2 cellular contexts compared by ENCODE assay signal in the genomic region with DNA sequence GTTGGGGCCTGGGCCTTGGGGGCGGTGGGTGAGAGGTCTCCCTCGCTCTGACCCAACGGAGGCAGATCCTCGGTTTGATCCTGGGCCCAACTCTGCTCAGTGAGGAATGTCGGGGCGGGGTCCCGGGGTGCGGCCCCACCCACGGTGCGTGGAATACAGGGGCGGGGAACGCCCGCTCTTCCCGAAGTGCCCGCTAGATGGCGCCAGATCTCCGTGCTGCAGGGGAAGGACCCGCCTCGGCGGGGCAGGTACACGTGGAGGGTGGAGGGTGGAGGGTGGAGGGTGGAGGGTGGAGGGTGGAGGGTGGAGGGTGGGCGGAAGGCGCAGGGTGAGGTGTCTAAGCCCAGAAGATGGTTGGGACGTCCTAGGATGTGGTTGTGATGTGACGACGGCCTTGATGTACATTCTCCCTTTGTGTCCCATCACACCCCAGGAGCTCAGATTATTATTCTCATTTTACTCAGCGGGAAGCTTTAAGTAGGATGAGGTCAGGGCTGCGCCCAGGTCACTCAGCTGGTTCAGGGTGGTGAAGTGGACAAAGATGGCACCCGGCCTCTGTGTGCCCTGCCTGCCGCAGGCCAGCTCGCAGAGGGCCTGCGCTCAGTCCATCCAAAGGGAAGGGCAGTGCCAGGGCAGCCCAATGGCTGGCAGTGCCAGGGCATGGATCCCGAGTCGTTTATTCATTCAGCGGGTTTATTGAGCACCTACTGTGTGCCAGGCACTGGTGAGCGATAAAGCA.
A peak's percentile ranks its signal among the peaks of the same experiment; 100 is the strongest.
TF ChIP-seq lines count a peak whose summit lies in the region.

No MANE protein-coding gene starts in this region.

TF ChIP-seq in HEK293, 187 proteins besides CTCF, POLR2A, EP300 and RAD21 (continues in another document):
- TF ChIP-seq ZBTB44 (tag by site-specific recombination; IDR thresholded peaks at IDR 0.05) = no peak
- peak; percentile 96 for TF ChIP-seq ZNF664 (tag by site-specific recombination; IDR thresholded peaks at IDR 0.05)
- TF ChIP-seq MYNN (tag by site-specific recombination; IDR thresholded peaks at IDR 0.05; ENCODE audit: borderline replicate concordance) = no peak
- TF ChIP-seq ZNF670 (tag by site-specific recombination; IDR thresholded peaks at IDR 0.05; ENCODE audit: low read depth) = no peak
- TF ChIP-seq ZNF792 (tag by site-specific recombination; IDR thresholded peaks at IDR 0.05) = no peak
- no peak for TF ChIP-seq ZNF311 (tag by site-specific recombination; IDR thresholded peaks at IDR 0.05; ENCODE audit: borderline replicate concordance)
- TF ChIP-seq ZNF394 (tag by site-specific recombination; IDR thresholded peaks at IDR 0.05; ENCODE audit: borderline replicate concordance) = no peak
- 0 out of 2 replicates have a peak, but pooled peaks have one; percentile 18 for TF ChIP-seq ZSCAN30 (tag by site-specific recombination; IDR thresholded peaks at IDR 0.05)
- TF ChIP-seq, protein P1, sequence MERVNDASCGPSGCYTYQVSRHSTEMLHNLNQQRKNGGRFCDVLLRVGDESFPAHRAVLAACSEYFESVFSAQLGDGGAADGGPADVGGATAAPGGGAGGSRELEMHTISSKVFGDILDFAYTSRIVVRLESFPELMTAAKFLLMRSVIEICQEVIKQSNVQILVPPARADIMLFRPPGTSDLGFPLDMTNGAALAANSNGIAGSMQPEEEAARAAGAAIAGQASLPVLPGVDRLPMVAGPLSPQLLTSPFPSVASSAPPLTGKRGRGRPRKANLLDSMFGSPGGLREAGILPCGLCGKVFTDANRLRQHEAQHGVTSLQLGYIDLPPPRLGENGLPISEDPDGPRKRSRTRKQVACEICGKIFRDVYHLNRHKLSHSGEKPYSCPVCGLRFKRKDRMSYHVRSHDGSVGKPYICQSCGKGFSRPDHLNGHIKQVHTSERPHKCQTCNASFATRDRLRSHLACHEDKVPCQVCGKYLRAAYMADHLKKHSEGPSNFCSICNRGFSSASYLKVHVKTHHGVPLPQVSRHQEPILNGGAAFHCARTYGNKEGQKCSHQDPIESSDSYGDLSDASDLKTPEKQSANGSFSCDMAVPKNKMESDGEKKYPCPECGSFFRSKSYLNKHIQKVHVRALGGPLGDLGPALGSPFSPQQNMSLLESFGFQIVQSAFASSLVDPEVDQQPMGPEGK (tag by site-specific recombination; IDR thresholded peaks at IDR 0.05) = peak; percentile 93
- peak; percentile 79 for TF ChIP-seq EGR2 (tag by site-specific recombination; IDR thresholded peaks at IDR 0.05; ENCODE audit: low read depth)
- TF ChIP-seq, protein P2, sequence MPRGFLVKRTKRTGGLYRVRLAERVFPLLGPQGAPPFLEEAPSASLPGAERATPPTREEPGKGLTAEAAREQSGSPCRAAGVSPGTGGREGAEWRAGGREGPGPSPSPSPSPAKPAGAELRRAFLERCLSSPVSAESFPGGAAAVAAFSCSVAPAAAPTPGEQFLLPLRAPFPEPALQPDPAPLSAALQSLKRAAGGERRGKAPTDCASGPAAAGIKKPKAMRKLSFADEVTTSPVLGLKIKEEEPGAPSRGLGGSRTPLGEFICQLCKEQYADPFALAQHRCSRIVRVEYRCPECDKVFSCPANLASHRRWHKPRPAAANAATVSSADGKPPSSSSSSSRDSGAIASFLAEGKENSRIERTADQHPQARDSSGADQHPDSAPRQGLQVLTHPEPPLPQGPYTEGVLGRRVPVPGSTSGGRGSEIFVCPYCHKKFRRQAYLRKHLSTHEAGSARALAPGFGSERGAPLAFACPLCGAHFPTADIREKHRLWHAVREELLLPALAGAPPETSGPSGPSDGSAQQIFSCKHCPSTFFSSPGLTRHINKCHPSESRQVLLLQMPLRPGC (tag by site-specific recombination; IDR thresholded peaks at IDR 0.05) = no peak
- TF ChIP-seq ZNF521 (tag by site-specific recombination; IDR thresholded peaks at IDR 0.05) = no peak
- peak; percentile 79 for TF ChIP-seq KLF9 (tag by site-specific recombination; IDR thresholded peaks at IDR 0.05; ENCODE audit: low read depth)
- TF ChIP-seq GLI4 (tag by site-specific recombination; IDR thresholded peaks at IDR 0.05) = no peak
- TF ChIP-seq ZNF16 (tag by site-specific recombination; IDR thresholded peaks at IDR 0.05; ENCODE audit: low read depth) = no peak
- no peak for TF ChIP-seq PRDM1 (tag by site-specific recombination; IDR thresholded peaks at IDR 0.05)
- no peak for TF ChIP-seq ZNF2 (tag by site-specific recombination; IDR thresholded peaks at IDR 0.05)
- TF ChIP-seq ZFHX2 (tag by site-specific recombination; conservative IDR thresholded peaks at IDR 0.05) = peak; percentile 86
- TF ChIP-seq ZNF560 (tag by site-specific recombination; IDR thresholded peaks at IDR 0.05; ENCODE audit: borderline replicate concordance) = no peak
- no peak for TF ChIP-seq ZNF548 (tag by site-specific recombination; IDR thresholded peaks at IDR 0.05)
- TF ChIP-seq ZNF184 (tag by site-specific recombination; IDR thresholded peaks at IDR 0.05) = no peak
- peak; percentile 57; the same call in 1 of the 2 replicates for TF ChIP-seq SP3 (tag by site-specific recombination; IDR thresholded peaks at IDR 0.05)
- TF ChIP-seq KLF7 (tag by site-specific recombination; IDR thresholded peaks at IDR 0.05; ENCODE audit: borderline replicate concordance) = peak; percentile 80
- TF ChIP-seq ZNF404 (tag by site-specific recombination; IDR thresholded peaks at IDR 0.05) = no peak
- TF ChIP-seq GLI2 (tag by site-specific recombination; IDR thresholded peaks at IDR 0.05; ENCODE audit: borderline replicate concordance, low read depth) = no peak
- TF ChIP-seq ZBTB8A (tag by site-specific recombination; IDR thresholded peaks at IDR 0.05) = peak; percentile 50
- peak; percentile 61; the same call in 1 of the 2 replicates for TF ChIP-seq BCL11B (tag by site-specific recombination; IDR thresholded peaks at IDR 0.05; ENCODE audit: low read depth)
- no peak for TF ChIP-seq ZNF837 (tag by site-specific recombination; IDR thresholded peaks at IDR 0.05)
- TF ChIP-seq, protein P3, sequence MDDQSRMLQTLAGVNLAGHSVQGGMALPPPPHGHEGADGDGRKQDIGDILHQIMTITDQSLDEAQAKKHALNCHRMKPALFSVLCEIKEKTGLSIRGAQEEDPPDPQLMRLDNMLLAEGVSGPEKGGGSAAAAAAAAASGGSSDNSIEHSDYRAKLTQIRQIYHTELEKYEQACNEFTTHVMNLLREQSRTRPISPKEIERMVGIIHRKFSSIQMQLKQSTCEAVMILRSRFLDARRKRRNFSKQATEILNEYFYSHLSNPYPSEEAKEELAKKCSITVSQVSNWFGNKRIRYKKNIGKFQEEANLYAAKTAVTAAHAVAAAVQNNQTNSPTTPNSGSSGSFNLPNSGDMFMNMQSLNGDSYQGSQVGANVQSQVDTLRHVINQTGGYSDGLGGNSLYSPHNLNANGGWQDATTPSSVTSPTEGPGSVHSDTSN (CRISPR knock-in tag; IDR thresholded peaks at IDR 0.05) = no peak

TF ChIP-seq in GM12878, 131 proteins besides CTCF, POLR2A, EP300 and RAD21:
- TF ChIP-seq USF1 (IDR thresholded peaks at IDR 0.05; ENCODE audit: borderline replicate concordance, extremely low read length, insufficient read depth, low read depth, low read length) (peak; percentile 8), NFYA (IDR thresholded peaks at IDR 0.05; ENCODE audit: borderline replicate concordance, low read depth, low read length) (no peak), MXI1 (IDR thresholded peaks at IDR 0.05; ENCODE audit: low read depth, low read length) (0 out of 2 replicates have a peak, but pooled peaks have one; percentile 62), YY1 (IDR thresholded peaks at IDR 0.05; ENCODE audit: low read depth, low read length) (peak; percentile 40; the same call in 1 of the 2 replicates), POU2F2 (IDR thresholded peaks at IDR 0.05; ENCODE audit: borderline replicate concordance, low read depth, low read length) (0 out of 3 replicates have a peak, but pooled peaks have one; percentile 32), EGR1 (IDR thresholded peaks at IDR 0.05; ENCODE audit: borderline replicate concordance in 1 of 2, low read depth in 2 of 2, low read length in 2 of 2) (peak in 1 of 2 experiments; percentile 67; a peak in 1 of 3 replicates), IKZF1 (conservative IDR thresholded peaks at IDR 0.05) (0 out of 2 replicates have a peak, but pooled peaks have one; percentile 8), SMC3 (IDR thresholded peaks at IDR 0.05; ENCODE audit: borderline replicate concordance, low read length) (peak; percentile 63; the same call in 1 of the 2 replicates), BHLHE40 (IDR thresholded peaks at IDR 0.05; ENCODE audit: borderline replicate concordance in 1 of 2, low read depth in 2 of 2, low read length in 1 of 2) (peak; percentile 39 to 45; a peak in 3 of 4 replicates), ATF3 (IDR thresholded peaks at IDR 0.05; ENCODE audit: borderline replicate concordance, extremely low read depth, low read depth, low read length) (no peak), MAX (IDR thresholded peaks at IDR 0.05; ENCODE audit: low read depth, low read length) (peak; percentile 81), SREBF2 (IDR thresholded peaks at IDR 0.05; ENCODE audit: low read length) (no peak), ATF2 (IDR thresholded peaks at IDR 0.05; ENCODE audit: low read length) (no peak), ZNF274 (IDR thresholded peaks at IDR 0.05; ENCODE audit: insufficient read depth, insufficient read length) (no peak), CUX1 (IDR thresholded peaks at IDR 0.05; ENCODE audit: insufficient replicate concordance, low read depth, low read length) (no peak)
